18 cellular contexts compared by ENCODE assay signal in the genomic region with DNA sequence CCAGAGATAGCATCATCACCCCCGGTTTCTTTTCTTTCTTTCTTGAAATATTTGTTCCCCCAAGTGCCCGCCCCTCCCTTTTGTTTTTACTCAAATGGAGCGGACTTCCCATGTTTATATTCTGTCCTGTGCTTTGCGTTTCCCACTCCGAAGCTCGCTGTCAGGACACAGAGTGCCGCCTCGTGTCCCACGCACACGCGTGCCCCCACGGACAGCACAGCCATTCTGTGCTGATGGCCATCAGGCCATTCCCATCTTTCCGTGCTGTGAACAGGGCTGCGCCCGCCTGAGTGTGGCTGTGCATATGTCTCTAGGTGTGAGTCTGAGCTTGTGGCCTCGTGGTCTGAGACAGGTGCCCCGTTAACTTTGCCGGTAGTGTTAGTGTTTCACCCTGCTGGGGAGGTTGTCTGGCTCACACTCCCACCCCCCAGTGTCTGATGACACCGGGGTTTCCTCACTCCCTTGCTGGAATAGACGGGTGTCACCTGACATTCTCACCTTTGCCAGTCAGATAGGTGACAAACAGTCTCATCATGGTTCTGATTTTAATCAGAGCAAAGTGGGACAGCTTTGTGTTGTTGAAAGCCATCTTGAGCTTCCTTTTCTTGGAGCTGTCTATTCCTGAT. TPM values are rescaled to one million over a fixed set of nuclear protein-coding genes. Genes with fewer than 3 reads are reported as not detected.
DNase-seq lines count a peak whose midpoint lies in the region; ATAC-seq and TF ChIP-seq lines count a peak whose summit lies in the region.
"Had no signal": no experiment of that assay in that cellular context is flagged by ENCODE, and none has a peak within 500 bp of the region (broad histone marks: within the 10 kb centered on the region; RNA-seq: fewer than 3 reads in every experiment).

No MANE protein-coding gene starts in this region.

- no peak for DNase-seq in activated T-cell treated with anti-CD3 and anti-CD28 coated beads, Interleukin-2, amount 50 U/mL, for 4 hours
- DNase-seq in activated T-cell treated with anti-CD3 and anti-CD28 coated beads for 4 hours = no peak
- no peak for DNase-seq in WERI-Rb-1
- DNase-seq in immature natural killer cell = no peak
- no peak for DNase-seq in medulla oblongata (ENCODE audit: extremely low spot score)
- DNase-seq in central memory CD4-positive, alpha-beta T cell = no peak
- no peak for DNase-seq in DMS79 (lab: John Stamatoyannopoulos, UW)
- DNase-seq: ACHN; activated CD4-positive, alpha-beta T cell treated with anti-CD3 and anti-CD28 coated beads, Interleukin-2, amount 10 ng/mL, durations not matched to agents 24 days and 14 days; cerebellar nuclear complex; head of caudate nucleus; KG1; kidney glomerular epithelial cell; naive thymus-derived CD4-positive, alpha-beta T cell; NCI-H1694; NCI-H526 had no signal

- H3K36me3 Mint-ChIP-seq in activated T-cell treated with anti-CD3 and anti-CD28 coated beads, Interleukin-2, amount 50 U/mL, for 4 hours (ENCODE audit: insufficient read depth) = peaks cover 2% of the 10 kb centered on the region
- H3K36me3 Mint-ChIP-seq in immature natural killer cell = no peaks in the 10 kb centered on the region

- peak overlapping the region in 4 of 6 donors; percentile 37 to 69 (median 54) for H3K27ac Mint-ChIP-seq in immature natural killer cell
- H3K27ac Mint-ChIP-seq: activated CD4-positive, alpha-beta T cell treated with anti-CD3 and anti-CD28 coated beads, Interleukin-2, amount 10 ng/mL, durations not matched to agents 24 days and 14 days had no signal

- H3K4me1 ChIP-seq in stomach smooth muscle (ENCODE audit: control insufficient read depth, insufficient read depth, low read length) = peaks cover 64% of the 10 kb centered on the region
- H3K4me1 ChIP-seq: HAP-1 had no signal

- peak; percentile 49 to 56 for ATAC-seq in activated T-cell treated with anti-CD3 and anti-CD28 coated beads, Interleukin-2, amount 50 U/mL, for 4 hours
- ATAC-seq: naive thymus-derived CD4-positive, alpha-beta T cell had no signal

- H3K9me3 ChIP-seq in WERI-Rb-1 (ENCODE audit: severe bottlenecking) (no peaks in the 10 kb centered on the region), stomach smooth muscle (ENCODE audit: control insufficient read depth in 2 of 2, low read length in 2 of 2) (no peaks in the 10 kb centered on the region)
- H3K9me3 ChIP-seq: HAP-1 had no signal

- no peaks in the 10 kb centered on the region for H3K9me3 Mint-ChIP-seq in activated T-cell treated with anti-CD3 and anti-CD28 coated beads, Interleukin-2, amount 50 U/mL, for 4 hours
- no peaks in the 10 kb centered on the region for H3K9me3 Mint-ChIP-seq in immature natural killer cell
- H3K9me3 Mint-ChIP-seq: activated CD4-positive, alpha-beta T cell treated with anti-CD3 and anti-CD28 coated beads, Interleukin-2, amount 10 ng/mL, durations not matched to agents 24 days and 14 days; naive thymus-derived CD4-positive, alpha-beta T cell had no signal

- no peaks in the 10 kb centered on the region for H3K27me3 Mint-ChIP-seq in activated T-cell treated with anti-CD3 and anti-CD28 coated beads, Interleukin-2, amount 50 U/mL, for 4 hours (ENCODE audit: low read depth)
- H3K27me3 Mint-ChIP-seq in immature natural killer cell (ENCODE audit: low read depth in 3 of 3) = no peaks in the 10 kb centered on the region
- H3K27me3 Mint-ChIP-seq: activated CD4-positive, alpha-beta T cell treated with anti-CD3 and anti-CD28 coated beads, Interleukin-2, amount 10 ng/mL, durations not matched to agents 24 days and 14 days; naive thymus-derived CD4-positive, alpha-beta T cell had no signal

- no peak overlapping the region for H3K4me3 ChIP-seq in WERI-Rb-1 (ENCODE audit: low read depth, low read length)
- peak overlapping the region in 1 of 2 donors; percentile 47 for H3K4me3 ChIP-seq in stomach smooth muscle (ENCODE audit: low read length in 2 of 2)
- H3K4me3 ChIP-seq: HAP-1 had no signal

- H3K4me1 Mint-ChIP-seq in activated T-cell treated with anti-CD3 and anti-CD28 coated beads, Interleukin-2, amount 50 U/mL, for 4 hours (ENCODE audit: low read depth) = peaks cover 32% of the 10 kb centered on the region
- peaks cover 19 to 26% of the 10 kb centered on the region in 2 donors for H3K4me1 Mint-ChIP-seq in immature natural killer cell

- H3K27me3 ChIP-seq in WERI-Rb-1 (ENCODE audit: insufficient read depth, low read depth, severe bottlenecking) (no peaks in the 10 kb centered on the region), stomach smooth muscle (ENCODE audit: control insufficient read depth in 1 of 2, insufficient read depth in 2 of 2, low read length in 2 of 2) (no peaks in the 10 kb centered on the region)

- H3K4me3 Mint-ChIP-seq in activated T-cell treated with anti-CD3 and anti-CD28 coated beads, Interleukin-2, amount 50 U/mL, for 4 hours = no peak overlapping the region
- no peak overlapping the region for H3K4me3 Mint-ChIP-seq in immature natural killer cell
- H3K4me3 Mint-ChIP-seq: activated CD4-positive, alpha-beta T cell treated with anti-CD3 and anti-CD28 coated beads, Interleukin-2, amount 10 ng/mL, durations not matched to agents 24 days and 14 days; naive thymus-derived CD4-positive, alpha-beta T cell had no signal

- no peak for TF ChIP-seq CTCF in WERI-Rb-1 (IDR thresholded peaks at IDR 0.05; ENCODE audit: low read depth, low read length)

- peak overlapping the region; percentile 1 to 21 for H3K9ac ChIP-seq in stomach smooth muscle (ENCODE audit: low read length in 2 of 2)

- H3K36me3 ChIP-seq in WERI-Rb-1 (no peaks in the 10 kb centered on the region; the same call in 1 of the 2 replicates), stomach smooth muscle (ENCODE audit: control insufficient read depth in 2 of 2, insufficient read depth in 2 of 2, low read length in 2 of 2) (no peaks in the 10 kb centered on the region)
- H3K36me3 ChIP-seq: HAP-1 had no signal

- H3K27ac ChIP-seq in WERI-Rb-1 (peak overlapping the region; percentile 80), stomach smooth muscle (ENCODE audit: low read length) (no peak overlapping the region)

RNA-seq across cellular contexts. Expression of a gene that starts 6.9 kb away (rescaled TPM):
- total RNA-seq in activated T-cell treated with anti-CD3 and anti-CD28 coated beads, Interleukin-2, amount 50 U/mL, for 4 hours = 10 to 100 TPM; 21.3 to 24.4 (median 23.5) TPM
- polyA plus RNA-seq in immature natural killer cell = 1 to 10 TPM in 2 of 3 donors, under 1 TPM in 1; 0.68 to 2.1 (median 1.5) TPM

RNA-seq across cellular contexts. Expression of a gene that starts 48.3 kb away (rescaled TPM):
- under 1 TPM in 1 of 3 donors, not detected in 2; 0.20 TPM for total RNA-seq in activated T-cell treated with anti-CD3 and anti-CD28 coated beads, Interleukin-2, amount 50 U/mL, for 4 hours
- not detected for polyA plus RNA-seq in immature natural killer cell
- total RNA-seq: activated CD4-positive, alpha-beta T cell treated with anti-CD3 and anti-CD28 coated beads, Interleukin-2, amount 10 ng/mL, durations not matched to agents 24 days and 14 days; naive thymus-derived CD4-positive, alpha-beta T cell had no signal
- polyA plus RNA-seq: naive thymus-derived CD4-positive, alpha-beta T cell had no signal
